12 cellular contexts compared by ENCODE assay signal in the genomic region with DNA sequence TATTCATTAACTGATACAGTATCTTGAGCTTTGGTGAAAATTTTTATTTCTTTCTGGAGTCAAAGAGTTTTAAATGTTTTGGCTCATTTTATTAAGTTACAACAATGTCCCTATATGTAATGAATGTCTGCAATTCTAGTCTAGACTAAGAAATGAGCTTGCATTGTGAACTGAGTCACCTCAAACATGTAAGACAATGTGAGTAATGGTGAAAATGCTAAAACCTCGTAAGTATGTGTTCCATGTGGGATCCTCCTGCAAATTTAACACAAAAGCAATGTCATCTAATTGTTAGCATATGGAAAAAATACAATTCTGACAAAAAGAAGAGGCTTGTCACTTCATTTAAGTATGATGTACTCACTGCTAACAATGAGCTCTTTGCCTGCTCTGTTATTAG.
"Had no signal": no experiment of that assay in that cellular context is flagged by ENCODE, and none has a peak within 500 bp of the region (broad histone marks: within the 10 kb centered on the region; RNA-seq: fewer than 3 reads in every experiment).

No MANE protein-coding gene starts in this region.

- H3K27ac ChIP-seq: colonic mucosa, psoas muscle, sigmoid colon, stomach, thoracic aorta had no signal

- H3K4me3 ChIP-seq: colonic mucosa, psoas muscle, sigmoid colon, stomach, thoracic aorta had no signal

- H3K4me1 ChIP-seq: colonic mucosa, psoas muscle, sigmoid colon, stomach had no signal

- DNase-seq: activated CD4-positive, alpha-beta T cell treated with anti-CD3 and anti-CD28 coated beads, Interleukin-2, amount 50 U/mL, for 4 hours; activated CD4-positive, CD25-positive, alpha-beta regulatory T cell treated with anti-CD3 and anti-CD28 coated beads, Interleukin-2, amount 50 U/mL, for 72 hours; activated effector memory CD4-positive, alpha-beta T cell treated with anti-CD3 and anti-CD28 coated beads, Interleukin-2, amount 50 U/mL, for 16 hours; activated T-cell treated with anti-CD3 and anti-CD28 coated beads, Interleukin-2, amount 50 U/mL, for 24 hours; colonic mucosa; effector CD8-positive, alpha-beta T cell; psoas muscle; sigmoid colon; stomach had no signal

- H3K9me3 ChIP-seq: colonic mucosa, psoas muscle, sigmoid colon, stomach, thoracic aorta had no signal

- ATAC-seq: activated naive CD4-positive, alpha-beta T cell treated with anti-CD3 and anti-CD28 coated beads, Interleukin-2, amount 50 U/mL, for 72 hours; left lobe of liver; psoas muscle had no signal

- H3K27me3 ChIP-seq: colonic mucosa, sigmoid colon, stomach had no signal

- H3K36me3 ChIP-seq: colonic mucosa, sigmoid colon, stomach, thoracic aorta had no signal
